ENCODE assay signal across 8 cellular contexts in genomic region chr1:220123889-220124288, GRCh38. TPM values are rescaled to one million over a fixed set of nuclear protein-coding genes. Genes with fewer than 3 reads are reported as not detected.
DNase-seq lines count a peak whose midpoint lies in the region; ATAC-seq and TF ChIP-seq lines count a peak whose summit lies in the region.

No MANE protein-coding gene starts in this region.

- H3K36me3 Mint-ChIP-seq in activated naive CD4-positive, alpha-beta T cell treated with anti-CD3 and anti-CD28 coated beads, Interleukin-2, amount 50 U/mL, for 72 hours = peaks cover 0 to 10% of the 10 kb centered on the region in 2 donors

- no peaks in the 10 kb centered on the region for H3K9me3 ChIP-seq in body of pancreas
- no peaks in the 10 kb centered on the region for H3K9me3 ChIP-seq in psoas muscle

- no peak for TF ChIP-seq POLR2A in body of pancreas (IDR thresholded peaks at IDR 0.05)

- H3K36me3 ChIP-seq in body of pancreas (replicated peaks in 1 of 2; ENCODE audit: insufficient read depth in 1 of 2, low read depth in 2 of 2) (peaks cover 0 to 9% of the 10 kb centered on the region in 2 donors), psoas muscle (ENCODE audit: insufficient read depth in 1 of 2, low read depth in 1 of 2) (peaks cover 0 to 52% of the 10 kb centered on the region in 2 donors)

- DNase-seq in activated naive CD4-positive, alpha-beta T cell treated with Interleukin-2 at 50 U/mL for 16 hours = peak; percentile 7
- DNase-seq in activated naive CD4-positive, alpha-beta T cell treated with anti-CD3 and anti-CD28 coated beads, Interleukin-2, amount 50 U/mL, for 72 hours (ENCODE audit: low spot score in 2 of 2) = no peak
- DNase-seq in MV-4-11 (lab: John Stamatoyannopoulos, UW) (peak; percentile 22), body of pancreas (peak in 1 of 4 donors; percentile 19), retinal pigment epithelial cell (ENCODE audit: low read depth) (no peak), psoas muscle (no peak), NCI-H774 (lab: John Stamatoyannopoulos, UW) (no peak), NOMO-1 treated with DMSO at 0.1 percent for 48 hours (lab: John Stamatoyannopoulos, UW; ENCODE audit: unreplicated experiment) (no peak)

- TF ChIP-seq CTCF in body of pancreas (IDR thresholded peaks at IDR 0.05) (peak in 4 of 7 experiments; percentile 3 to 15 (median 9)), retinal pigment epithelial cell (conservative IDR thresholded peaks at IDR 0.05; ENCODE audit: low read depth, low read length) (peak; percentile 48), psoas muscle (IDR thresholded peaks at IDR 0.05) (no peak)

- H3K27ac Mint-ChIP-seq in activated naive CD4-positive, alpha-beta T cell treated with anti-CD3 and anti-CD28 coated beads, Interleukin-2, amount 50 U/mL, for 72 hours = no peak overlapping the region

- no peaks in the 10 kb centered on the region for H3K9me3 Mint-ChIP-seq in activated naive CD4-positive, alpha-beta T cell treated with anti-CD3 and anti-CD28 coated beads, Interleukin-2, amount 50 U/mL, for 72 hours

- no peak for ATAC-seq in activated naive CD4-positive, alpha-beta T cell treated with anti-CD3 and anti-CD28 coated beads, Interleukin-2, amount 50 U/mL, for 72 hours
- no peak for ATAC-seq in body of pancreas
- no peak for ATAC-seq in psoas muscle

- no peaks in the 10 kb centered on the region for H3K27me3 ChIP-seq in body of pancreas
- H3K27me3 ChIP-seq in psoas muscle (ENCODE audit: insufficient read depth in 3 of 3, low read length in 2 of 3) = no peaks in the 10 kb centered on the region

- H3K4me3 ChIP-seq in body of pancreas (no peak overlapping the region), retinal pigment epithelial cell (ENCODE audit: low read length) (no peak overlapping the region), psoas muscle (no peak overlapping the region)

- intact Hi-C loops in body of pancreas (cut with DNase I) = no loop called here
- intact Hi-C loops in psoas muscle (cut with DNase I) = no loop called here

- peaks cover 3% of the 10 kb centered on the region for H3K4me1 ChIP-seq in body of pancreas
- H3K4me1 ChIP-seq in psoas muscle = no peaks in the 10 kb centered on the region

- H3K27ac ChIP-seq in body of pancreas (no peak overlapping the region), psoas muscle (no peak overlapping the region)

RNA-seq across cellular contexts. Expression of gene IARS2, which starts 30.0 kb away (rescaled TPM):
- 10 to 100 TPM; 66.6 to 78.4 TPM for total RNA-seq in activated naive CD4-positive, alpha-beta T cell treated with anti-CD3 and anti-CD28 coated beads, Interleukin-2, amount 50 U/mL, for 72 hours
- total RNA-seq in body of pancreas (10 to 100 TPM; 32.7 to 40.2 TPM), psoas muscle (10 to 100 TPM; 59.1 to 86.3 (median 69.8) TPM)
- 10 to 100 TPM; 44.1 to 92.6 (median 49.0) TPM for polyA plus RNA-seq in psoas muscle

RNA-seq across cellular contexts. Expression of gene BPNT1, which starts 34.3 kb away (rescaled TPM):
- 10 to 100 TPM; 27.7 to 37.1 TPM for total RNA-seq in activated naive CD4-positive, alpha-beta T cell treated with anti-CD3 and anti-CD28 coated beads, Interleukin-2, amount 50 U/mL, for 72 hours
- 10 to 100 TPM in 1 of 2 donors, 1 to 10 TPM in 1; 4.3 to 12.2 TPM for total RNA-seq in body of pancreas
- total RNA-seq in psoas muscle = 10 to 100 TPM in 1 of 4 donors, 1 to 10 TPM in 3; 5.8 to 12.1 (median 7.2) TPM
- polyA plus RNA-seq in psoas muscle = 10 to 100 TPM in 2 of 3 donors, 1 to 10 TPM in 1; 5.9 to 12.3 (median 10.0) TPM

Comparison
In these comparisons a context has a peak if more than half of its experiments do, and no peak if none do; other contexts are left out.
1. DNase-seq: peak in activated naive CD4-positive, alpha-beta T cell treated with Interleukin-2 at 50 U/mL for 16 hours (single experiment) and MV-4-11 (single experiment); none in activated naive CD4-positive, alpha-beta T cell treated with anti-CD3 and anti-CD28 coated beads, Interleukin-2, amount 50 U/mL, for 72 hours (0 of 2), retinal pigment epithelial cell (single experiment), psoas muscle (0 of 2), NCI-H774 (single experiment) and NOMO-1 treated with DMSO at 0.1 percent for 48 hours (single experiment).